8 cellular contexts compared by ENCODE assay signal in genomic region chr3:101573449-101574387, GRCh38. TPM values are rescaled to one million over a fixed set of nuclear protein-coding genes. Genes with fewer than 3 reads are reported as not detected.
DNase-seq lines count a peak whose midpoint lies in the region; ATAC-seq and TF ChIP-seq lines count a peak whose summit lies in the region.

Gene PCNP (plus strand): TSS chr3:101574180. CDS start chr3:101574216, 36 bp downstream.

- no peaks in the 10 kb centered on the region for H3K9me3 Mint-ChIP-seq in CD4-positive, CD25-positive, alpha-beta regulatory T cell
- H3K9me3 Mint-ChIP-seq in activated CD4-positive, alpha-beta memory T cell treated with anti-CD3 and anti-CD28 coated beads, Interleukin-2, amount 10 ng/mL, durations not matched to agents 7 days and 5 days = no peaks in the 10 kb centered on the region

- H3K4me1 ChIP-seq in CD4-positive, CD25-positive, alpha-beta regulatory T cell (ENCODE audit: control insufficient read depth, insufficient read depth, low read length, poor library complexity, severe bottlenecking) = peaks cover 50% of the 10 kb centered on the region
- peaks cover 18% of the 10 kb centered on the region in 2 donors for H3K4me1 ChIP-seq in duodenal mucosa (ENCODE audit: control insufficient read depth in 1 of 2, insufficient read depth in 2 of 2, low read length in 2 of 2)

- peaks cover 11% of the 10 kb centered on the region for H3K36me3 ChIP-seq in CD4-positive, CD25-positive, alpha-beta regulatory T cell (ENCODE audit: control insufficient read depth, insufficient read depth, low read length)
- H3K36me3 ChIP-seq in duodenal mucosa (ENCODE audit: control insufficient read depth in 1 of 2, insufficient read depth in 2 of 2, low read length in 2 of 2) = peaks cover 0 to 4% of the 10 kb centered on the region in 2 donors

- ATAC-seq in CD4-positive, CD25-positive, alpha-beta regulatory T cell (ENCODE audit: low read depth in 2 of 2) = peak; percentile 84 to 90
- ATAC-seq in GM19397 (IDR thresholded peaks at IDR 0.05; ENCODE audit: unreplicated experiment) (peak; percentile 88), HG03575 (IDR thresholded peaks at IDR 0.05; ENCODE audit: extremely low read depth, insufficient number of reproducible peaks, low FRiP score, unreplicated experiment) (peak; percentile 55)

- DNase-seq in CD4-positive, CD25-positive, alpha-beta regulatory T cell = peak; percentile 99
- DNase-seq in NCI-H82 treated with DMSO at 0.1 percent for 48 hours (lab: John Stamatoyannopoulos, UW; ENCODE audit: unreplicated experiment) = peak; percentile 99
- peak; percentile 99 for DNase-seq in activated CD4-positive, alpha-beta memory T cell treated with anti-CD3 and anti-CD28 coated beads, Interleukin-2, amount 10 ng/mL, durations not matched to agents 7 days and 5 days
- DNase-seq in lower leg skin (ENCODE audit: low spot score in 2 of 2) = peak; percentile 98 to 100
- peak; percentile 95 to 98 (median 96) for DNase-seq in stimulated activated CD4-positive, alpha-beta T cell treated with anti-CD3 and anti-CD28 coated beads, TNF-alpha, amount 100 ng/mL, for 1 hour (ENCODE audit: low read depth in 3 of 3, low spot score in 1 of 3)

- H3K27me3 ChIP-seq in CD4-positive, CD25-positive, alpha-beta regulatory T cell (ENCODE audit: control insufficient read depth, insufficient read depth, low read length) = no peaks in the 10 kb centered on the region
- no peaks in the 10 kb centered on the region for H3K27me3 ChIP-seq in duodenal mucosa (ENCODE audit: control insufficient read depth in 1 of 2, insufficient read depth in 2 of 2, low read length in 2 of 2)

- peak within 1 kb of the TSS; percentile 93 to 97 (median 95) for H3K4me3 Mint-ChIP-seq in CD4-positive, CD25-positive, alpha-beta regulatory T cell
- peak within 1 kb of the TSS; percentile 90 for H3K4me3 Mint-ChIP-seq in activated CD4-positive, alpha-beta memory T cell treated with anti-CD3 and anti-CD28 coated beads, Interleukin-2, amount 10 ng/mL, durations not matched to agents 7 days and 5 days

- H3K9ac ChIP-seq in duodenal mucosa (ENCODE audit: low read depth in 1 of 2, low read length in 2 of 2) = peak within 1 kb of the TSS; percentile 96 to 98

- WGBS in lower leg skin, 2 donors = 1 to 2% methylated on average over 44 to 47 of the region's 47 CpGs

- H3K27ac ChIP-seq in CD4-positive, CD25-positive, alpha-beta regulatory T cell (ENCODE audit: insufficient read depth, low read length, poor library complexity, severe bottlenecking) = peak within 1 kb of the TSS; percentile 98
- peak within 1 kb of the TSS; percentile 96 for H3K27ac ChIP-seq in duodenal mucosa (ENCODE audit: low read depth, low read length)

- H3K27me3 Mint-ChIP-seq in CD4-positive, CD25-positive, alpha-beta regulatory T cell = no peaks in the 10 kb centered on the region
- no peaks in the 10 kb centered on the region for H3K27me3 Mint-ChIP-seq in activated CD4-positive, alpha-beta memory T cell treated with anti-CD3 and anti-CD28 coated beads, Interleukin-2, amount 10 ng/mL, durations not matched to agents 7 days and 5 days

- TF ChIP-seq CTCF in lower leg skin (IDR thresholded peaks at IDR 0.05) = peak in 2 of 3 donors; percentile 12 to 91

- H3K4me3 ChIP-seq in CD4-positive, CD25-positive, alpha-beta regulatory T cell (ENCODE audit: low read depth, low read length) = peak within 1 kb of the TSS; percentile 99
- H3K4me3 ChIP-seq in duodenal mucosa (ENCODE audit: low read depth in 1 of 2, low read length in 2 of 2) = peak within 1 kb of the TSS; percentile 92 to 98
- peak within 1 kb of the TSS; percentile 90 for H3K4me3 ChIP-seq in lower leg skin (ENCODE audit: low read depth, poor library complexity, severe bottlenecking)

- peak within 1 kb of the TSS; percentile 99 to 100 (median 99) for H3K27ac Mint-ChIP-seq in CD4-positive, CD25-positive, alpha-beta regulatory T cell
- H3K27ac Mint-ChIP-seq in activated CD4-positive, alpha-beta memory T cell treated with anti-CD3 and anti-CD28 coated beads, Interleukin-2, amount 10 ng/mL, durations not matched to agents 7 days and 5 days = peak within 1 kb of the TSS; percentile 95

- intact Hi-C loops in lower leg skin (cut with DNase I; ENCODE audit: low total_unique reads) = no loop called here

- peaks cover 14 to 81% (median 52%) of the 10 kb centered on the region in 4 donors for H3K4me1 Mint-ChIP-seq in CD4-positive, CD25-positive, alpha-beta regulatory T cell
- peaks cover 52% of the 10 kb centered on the region for H3K4me1 Mint-ChIP-seq in activated CD4-positive, alpha-beta memory T cell treated with anti-CD3 and anti-CD28 coated beads, Interleukin-2, amount 10 ng/mL, durations not matched to agents 7 days and 5 days

- TF ChIP-seq POLR2A in lower leg skin (IDR thresholded peaks at IDR 0.05) = peak in 1 of 2 donors; percentile 45

- peaks cover 8% of the 10 kb centered on the region for H3K36me3 Mint-ChIP-seq in CD4-positive, CD25-positive, alpha-beta regulatory T cell
- H3K36me3 Mint-ChIP-seq in activated CD4-positive, alpha-beta memory T cell treated with anti-CD3 and anti-CD28 coated beads, Interleukin-2, amount 10 ng/mL, durations not matched to agents 7 days and 5 days (ENCODE audit: low read depth) = peaks cover 24% of the 10 kb centered on the region

- H3K9me3 ChIP-seq in CD4-positive, CD25-positive, alpha-beta regulatory T cell (ENCODE audit: control insufficient read depth in 2 of 2, low read length in 2 of 2) = no peaks in the 10 kb centered on the region
- H3K9me3 ChIP-seq in duodenal mucosa (ENCODE audit: control insufficient read depth in 1 of 2, low read length in 2 of 2) = no peaks in the 10 kb centered on the region

- CTCF ChIA-PET in activated CD4-positive, alpha-beta memory T cell treated with anti-CD3 and anti-CD28 coated beads, Interleukin-2, amount 10 ng/mL, durations not matched to agents 7 days and 5 days (lab: Charles Lee) = interaction anchor here (0.7 to 3.4 kb wide), 19 partner anchors 11 to 232 kb away, joined by 3 to 47 read pairs (median 4); partner anchors contain the start of genes RPL24, SENP7, TRMT10C and ZBTB11

- POLR2A ChIA-PET in activated CD4-positive, alpha-beta memory T cell treated with anti-CD3 and anti-CD28 coated beads, Interleukin-2, amount 10 ng/mL, durations not matched to agents 7 days and 5 days (lab: Charles Lee) = interaction anchor here (0.6 to 3.6 kb wide), 40 partner anchors 11 to 1172 kb away, joined by 3 to 73 read pairs (median 4); partner anchors contain the start of genes CEP97, LNP1, NFKBIZ and RPL24

RNA-seq across cellular contexts. Expression of gene PCNP, which starts in this region (rescaled TPM):
- total RNA-seq in CD4-positive, CD25-positive, alpha-beta regulatory T cell = 144 TPM
- 100 to 1,000 TPM in 3 of 4 donors, 10 to 100 TPM in 1; 99.8 to 125 (median 109) TPM for polyA plus RNA-seq in CD4-positive, CD25-positive, alpha-beta regulatory T cell
- total RNA-seq in activated CD4-positive, alpha-beta memory T cell treated with anti-CD3 and anti-CD28 coated beads, Interleukin-2, amount 10 ng/mL, durations not matched to agents 7 days and 5 days = 100 to 1,000 TPM; 163 to 172 TPM
- total RNA-seq in lower leg skin = 10 to 100 TPM; 55.3 to 73.8 (median 61.0) TPM

Comparison
In these comparisons a context has a peak if more than half of its experiments do, and no peak if none do; other contexts are left out.
1. Peak in every context shown above with its lines: DNase-seq, ATAC-seq, H3K4me3 ChIP-seq and H3K27ac ChIP-seq.